In genomic region chr20:35277531-35278395, GRCh38 we compare ENCODE assay signal across 8 cellular contexts. TPM values are rescaled to one million over a fixed set of nuclear protein-coding genes. Genes with fewer than 3 reads are reported as not detected.
DNase-seq lines count a peak whose midpoint lies in the region; ATAC-seq, FAIRE-seq and TF ChIP-seq lines count a peak whose summit lies in the region.

MMP24OS (minus strand) TSS chr20:35278122; CDS start chr20:35277929, 193 bp downstream.

- H3K9me1 ChIP-seq in endothelial cell of umbilical vein (replicated peaks; ENCODE audit: control insufficient read depth, extremely low read depth, insufficient read depth, low read length), result no peaks in the 10 kb centered on the region

- intact Hi-C loops in endothelial cell of umbilical vein (cut with micrococcal nuclease), result no loop called here

- no peaks in the 10 kb centered on the region for H3K27me3 ChIP-seq in CD8-positive, alpha-beta memory T cell (ENCODE audit: insufficient read depth, low read length, poor library complexity, severe bottlenecking)
- no peaks in the 10 kb centered on the region for H3K27me3 ChIP-seq in endothelial cell of umbilical vein (ENCODE audit: control insufficient read depth in 2 of 2, insufficient read depth in 2 of 2, low read length in 2 of 2)

- peak; percentile 94 for FAIRE-seq in endothelial cell of umbilical vein (lab: Jason Lieb, UNC)

- dilution Hi-C loops in endothelial cell of umbilical vein (cut with MboI; ENCODE audit: extremely low pct_ligation_motif_present, low sequenced_read_pairs), result no loop called here

- H3K9ac ChIP-seq in endothelial cell of umbilical vein (replicated peaks; ENCODE audit: extremely low read depth, insufficient read depth, low read length), result peak within 1 kb of the TSS; percentile 88

- peak; percentile 93 for TF ChIP-seq POLR2A in endothelial cell of umbilical vein (IDR thresholded peaks at IDR 0.05; ENCODE audit: low read depth, low read length)

- H3K4me2 ChIP-seq in endothelial cell of umbilical vein (ENCODE audit: insufficient read depth, low read length), result peak within 1 kb of the TSS; percentile 61

- DNase-seq in CD8-positive, alpha-beta memory T cell, result peak; percentile 83 to 91 (median 88)
- DNase-seq in NOMO-1 treated with DMSO at 0.1 percent for 48 hours (lab: John Stamatoyannopoulos, UW; ENCODE audit: unreplicated experiment), result peak; percentile 86
- peak; percentile 88 for DNase-seq in activated CD8-positive, alpha-beta memory T cell treated with anti-CD3 and anti-CD28 coated beads, Interleukin-2, amount 50 U/mL, for 4 hours
- peak; percentile 77 for DNase-seq in endothelial cell of umbilical vein (ENCODE audit: low read depth, low spot score)
- peak; percentile 87 for DNase-seq in midbrain (lab: John Stamatoyannopoulos, UW)
- DNase-seq in stimulated activated CD8-positive, alpha-beta memory T cell treated with anti-CD3 and anti-CD28 coated beads, Interleukin-15, amount 100 ng/mL, for 48 hours (ENCODE audit: low read depth in 2 of 2), result peak; percentile 90 to 91

- peak within 1 kb of the TSS; percentile 94 for H3K27ac ChIP-seq in CD8-positive, alpha-beta memory T cell (ENCODE audit: low read depth, low read length)
- peak within 1 kb of the TSS; percentile 89 for H3K27ac ChIP-seq in endothelial cell of umbilical vein (ENCODE audit: insufficient read depth, low read depth, low read length)

- CTCF ChIA-PET in CD8-positive, alpha-beta memory T cell (lab: Charles Lee), result interaction anchor here (0.6 to 2.3 kb wide), 8 partner anchors 8 to 182 kb away, joined by 3 to 9 read pairs (median 3); partner anchors contain the start of gene EDEM2
- CTCF ChIA-PET in endothelial cell of umbilical vein (lab: Charles Lee), result interaction anchor here (0.8 to 2.7 kb wide), 12 partner anchors 25 to 182 kb away, joined by 3 to 15 read pairs (median 5); no protein-coding TSS in a partner anchor

- BruUV-seq in endothelial cell of umbilical vein (replicated peaks; lab: Mats Ljungman, UMichigan), result no TSS peak

- H2AFZ ChIP-seq in endothelial cell of umbilical vein (ENCODE audit: low read depth, low read length), result no peak within 1 kb of the TSS

- H3K4me1 Mint-ChIP-seq in CD8-positive, alpha-beta memory T cell, result peaks cover 22 to 38% (median 34%) of the 10 kb centered on the region in 3 donors

- peaks cover 28% of the 10 kb centered on the region for H3K79me2 ChIP-seq in endothelial cell of umbilical vein (ENCODE audit: control insufficient read depth, insufficient read depth, low read length)

- H3K36me3 ChIP-seq in CD8-positive, alpha-beta memory T cell (ENCODE audit: insufficient read depth, low read length), result peaks cover 25% of the 10 kb centered on the region
- H3K36me3 ChIP-seq in endothelial cell of umbilical vein (ENCODE audit: control insufficient read depth in 2 of 2, extremely low read depth in 1 of 2, insufficient read depth in 2 of 2, low read length in 2 of 2), result peaks cover 18 to 25% of the 10 kb centered on the region in 2 experiments

- peaks cover 0 to 60% (median 9%) of the 10 kb centered on the region in 3 donors for H3K36me3 Mint-ChIP-seq in CD8-positive, alpha-beta memory T cell

- POLR2A ChIA-PET in CD8-positive, alpha-beta memory T cell (lab: Charles Lee), result interaction anchor here (0.5 to 1.6 kb wide), 12 partner anchors 9 to 1666 kb away, joined by 3 to 9 read pairs (median 6); partner anchors contain the start of genes EDEM2 and UQCC1
- POLR2A ChIA-PET in endothelial cell of umbilical vein (lab: Charles Lee), result interaction anchor here (0.6 to 1.3 kb wide), 3 partner anchors 28 to 723 kb away, joined by 3 to 4 read pairs (median 3); no protein-coding TSS in a partner anchor

- no peaks in the 10 kb centered on the region for H3K9me3 Mint-ChIP-seq in CD8-positive, alpha-beta memory T cell

- peaks cover 0 to 3% of the 10 kb centered on the region in 2 donors for H3K27me3 Mint-ChIP-seq in CD8-positive, alpha-beta memory T cell

- H3K4me3 ChIP-seq in CD8-positive, alpha-beta memory T cell (ENCODE audit: low read length), result peak within 1 kb of the TSS; percentile 94
- H3K4me3 ChIP-seq in endothelial cell of umbilical vein (replicated peaks in 1 of 3; ENCODE audit: insufficient read depth in 1 of 3, low read depth in 1 of 3, low read length in 3 of 3), result peak within 1 kb of the TSS; percentile 43 to 80 (median 79)

- ATAC-seq in GM19395 (IDR thresholded peaks at IDR 0.05; ENCODE audit: unreplicated experiment) (peak; percentile 86), HG03558 (IDR thresholded peaks at IDR 0.05; ENCODE audit: extremely low read depth, unreplicated experiment) (peak; percentile 70)

- H3K27ac Mint-ChIP-seq in CD8-positive, alpha-beta memory T cell, result peak within 1 kb of the TSS; percentile 97 to 100 (median 100)

- H3K4me3 Mint-ChIP-seq in CD8-positive, alpha-beta memory T cell, result peak within 1 kb of the TSS; percentile 92 to 99 (median 97)

- H3K9me3 ChIP-seq in CD8-positive, alpha-beta memory T cell (ENCODE audit: low read length), result no peaks in the 10 kb centered on the region
- H3K9me3 ChIP-seq in endothelial cell of umbilical vein (replicated peaks; ENCODE audit: control insufficient read depth, insufficient read depth, low read length), result no peaks in the 10 kb centered on the region

- peaks cover 15% of the 10 kb centered on the region for H3K4me1 ChIP-seq in CD8-positive, alpha-beta memory T cell (ENCODE audit: insufficient read depth, low read length)
- H3K4me1 ChIP-seq in endothelial cell of umbilical vein (ENCODE audit: control insufficient read depth, extremely low read depth, insufficient read depth, low read length), result peaks cover 7% of the 10 kb centered on the region

- no peaks in the 10 kb centered on the region for H4K20me1 ChIP-seq in endothelial cell of umbilical vein (replicated peaks; ENCODE audit: control insufficient read depth, extremely low read depth, insufficient read depth, low read length)

- TF ChIP-seq CTCF in endothelial cell of umbilical vein (IDR thresholded peaks at IDR 0.05; ENCODE audit: extremely low read depth in 1 of 2, insufficient read depth in 1 of 2, low read depth in 1 of 2, low read length in 2 of 2), result peak in 1 of 2 donors; percentile 31

TF ChIP-seq in endothelial cell of umbilical vein, 7 proteins besides CTCF, POLR2A, EP300 and RAD21:
- TF ChIP-seq GATA2 (IDR thresholded peaks at IDR 0.05; ENCODE audit: insufficient read depth, insufficient read length, low read depth, low read length) (no peak), FOS (IDR thresholded peaks at IDR 0.05; ENCODE audit: borderline replicate concordance, insufficient read depth, low read length) (no peak), POLR2AphosphoS5 (IDR thresholded peaks at IDR 0.05; ENCODE audit: insufficient read depth, low read depth, low read length) (peak; percentile 98), JUN (IDR thresholded peaks at IDR 0.05; ENCODE audit: borderline replicate concordance, insufficient read depth, insufficient read length, low read depth) (no peak), MYC (IDR thresholded peaks at IDR 0.05; ENCODE audit: low read depth, low read length) (no peak), EZH2 (IDR thresholded peaks at IDR 0.05; ENCODE audit: borderline replicate concordance, low read depth, low read length, severe bottlenecking) (no peak)

RNA-seq across cellular contexts. Expression of gene MMP24OS, which starts in this region (rescaled TPM):
- 10 to 100 TPM; 36.5 to 36.6 TPM for total RNA-seq in CD8-positive, alpha-beta memory T cell
- 14.0 TPM for polyA plus RNA-seq in CD8-positive, alpha-beta memory T cell
- total RNA-seq in endothelial cell of umbilical vein, result 52.8 and 55.6 TPM in 2 replicates
- polyA plus RNA-seq in endothelial cell of umbilical vein, result 35.1 and 43.2 TPM in 2 replicates
- 25.2 and 33.9 TPM in 2 replicates for polyA plus RNA-seq in endothelial cell of umbilical vein (2011; cell fraction: cytosol; rRNA removed)
- polyA plus RNA-seq in endothelial cell of umbilical vein (2011; cell fraction: nucleus; rRNA removed), result 18.0 and 21.5 TPM in 2 replicates
- polyA plus RNA-seq in endothelial cell of umbilical vein (2012), result 31.8 and 52.0 TPM in 2 replicates
- polyA minus RNA-seq in endothelial cell of umbilical vein, result 15.2 and 20.2 TPM in 2 replicates
- polyA minus RNA-seq in endothelial cell of umbilical vein (2011; cell fraction: cytosol; rRNA and poly(A)+ RNA removed), result 19.6 TPM
- polyA minus RNA-seq in endothelial cell of umbilical vein (2011; cell fraction: nucleus; rRNA and poly(A)+ RNA removed), result 15.6 and 16.3 TPM in 2 replicates

Comparison
In these comparisons a context has a peak if more than half of its experiments do, and no peak if none do; other contexts are left out.
1. Peak in every context shown above with its lines: DNase-seq, ATAC-seq, H3K4me3 ChIP-seq and H3K27ac ChIP-seq.